8 cellular contexts compared by ENCODE assay signal in the genomic region with DNA sequence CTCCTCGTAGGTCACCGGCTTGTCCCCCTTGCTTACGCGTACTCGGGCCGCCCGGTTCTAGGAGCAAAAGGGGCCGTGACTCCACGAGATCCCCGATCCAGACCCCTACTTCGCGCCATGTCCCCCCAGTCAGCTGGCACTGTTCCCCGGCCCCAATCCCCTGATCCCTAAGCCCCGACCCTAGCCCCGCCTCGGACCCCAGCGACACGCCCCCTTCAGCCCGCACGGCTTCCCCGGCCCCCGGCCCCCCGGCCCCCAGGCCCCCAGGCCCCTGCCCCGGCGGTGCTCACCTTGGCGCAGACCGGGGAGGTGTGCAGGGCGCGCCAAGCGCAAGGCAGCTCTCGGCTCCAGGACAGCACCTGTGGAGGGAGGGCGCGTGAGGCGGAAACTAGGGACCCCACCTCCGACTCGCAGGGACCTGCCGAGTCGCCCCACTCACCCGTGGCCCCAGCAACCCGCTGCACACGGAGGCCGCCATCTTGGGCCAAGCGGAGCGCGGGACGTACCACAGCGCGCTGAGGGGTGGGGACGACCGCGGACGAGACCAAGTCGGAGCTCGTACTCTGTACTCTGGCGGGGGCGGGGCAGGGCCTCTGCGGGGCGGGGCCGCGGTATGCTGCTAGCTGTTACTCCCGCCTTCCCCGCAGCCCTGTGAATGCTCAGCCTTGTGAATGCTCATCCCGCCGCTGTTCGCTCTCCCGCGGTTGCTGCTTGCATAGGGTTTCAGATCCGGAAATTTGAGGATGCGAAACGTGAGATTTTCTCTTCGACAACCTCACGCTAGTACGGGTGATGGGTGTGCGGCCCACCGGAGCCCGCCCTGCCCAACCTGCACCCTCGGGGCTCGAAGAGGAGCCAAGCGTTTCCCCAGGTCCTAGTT. TPM values are rescaled to one million over a fixed set of nuclear protein-coding genes. Genes with fewer than 3 reads are reported as not detected.
A peak's percentile ranks its signal among the peaks of the same experiment; 100 is the strongest.
DNase-seq lines count a peak whose midpoint lies in the region; ATAC-seq and TF ChIP-seq lines count a peak whose summit lies in the region.

A gene (minus strand): TSS at position 500 of the 880 bp plus-strand sequence. CDS start 22 bp downstream, at position 478.

- peak within 1 kb of the TSS; percentile 77 for H3K4me3 ChIP-seq in H7 (ENCODE audit: insufficient read depth, low read depth, low read length)

- no peaks in the 10 kb centered on the region; the same call in 1 of the 2 replicates for H3K27me3 ChIP-seq in H7 (ENCODE audit: control insufficient read depth, insufficient read depth, low read length)

- peak; percentile 94 for TF ChIP-seq POLR2A in Raji (IDR thresholded peaks at IDR 0.05; ENCODE audit: insufficient read depth, low read depth, low read length)

- H3K9me3 Mint-ChIP-seq in natural killer cell, result no peaks in the 10 kb centered on the region

- peak within 1 kb of the TSS; percentile 96 for H3K4me3 Mint-ChIP-seq in natural killer cell

- peak within 1 kb of the TSS; percentile 95 for H3K27ac Mint-ChIP-seq in natural killer cell

- H3K27me3 Mint-ChIP-seq in natural killer cell (ENCODE audit: low read depth in 2 of 2), result peaks cover 0 to under 1% of the 10 kb centered on the region in 2 donors

- H3K36me3 ChIP-seq in H7 (replicated peaks; ENCODE audit: control insufficient read depth, insufficient read depth, low read length), result no peaks in the 10 kb centered on the region; the same call in 1 of the 2 replicates

- H3K36me3 Mint-ChIP-seq in natural killer cell, result no peaks in the 10 kb centered on the region

- H3K4me1 Mint-ChIP-seq in natural killer cell, result peaks cover 16 to 21% of the 10 kb centered on the region in 2 donors

- TF ChIP-seq CTCF in natural killer cell (IDR thresholded peaks at IDR 0.05), result no peak

- peak; percentile 99 for DNase-seq in ELR (ENCODE audit: low read depth)
- DNase-seq in H7, result peak; percentile 97
- DNase-seq in M059J (ENCODE audit: low read depth), result peak; percentile 96
- DNase-seq in activated T-helper 9 cell treated with anti-CD3 and anti-CD28 coated beads, Interleukin-2, amount 50 U/mL, for 16 hours (ENCODE audit: low read depth), result peak; percentile 94
- peak; percentile 91 for DNase-seq in fibroblast of peridontal ligament (ENCODE audit: extremely low read depth)
- DNase-seq in natural killer cell, result peak; percentile 89
- DNase-seq in stimulated activated naive CD4-positive, alpha-beta T cell (lab: John Stamatoyannopoulos, UW), result peak; percentile 85 to 94 (median 92)

- ATAC-seq in natural killer cell, result peak; percentile 98 to 100 (median 99)

- intact Hi-C loops in natural killer cell (cut with micrococcal nuclease), result loop anchor here (2.0 kb wide), 1 partner anchor 58 kb away; a partner anchor contains a TSS

RNA-seq across cellular contexts. Expression of the gene that starts here (rescaled TPM):
- 138 and 156 TPM in 2 replicates for total RNA-seq in H7 (2014; rRNA removed; shearing (Covaris generic))
- total RNA-seq in M059J (2014; rRNA removed; shearing (Covaris generic)), result 206 and 260 TPM in 2 replicates
- 10 to 100 TPM; 34.8 to 37.4 (median 35.7) TPM for total RNA-seq in natural killer cell

Comparison
In these comparisons a context has a peak if more than half of its experiments do, and no peak if none do; other contexts are left out.
1. Peak in every context shown above with its lines: DNase-seq, ATAC-seq and H3K4me3 ChIP-seq.